1 cellular context compared by ENCODE assay signal in the genomic region with DNA sequence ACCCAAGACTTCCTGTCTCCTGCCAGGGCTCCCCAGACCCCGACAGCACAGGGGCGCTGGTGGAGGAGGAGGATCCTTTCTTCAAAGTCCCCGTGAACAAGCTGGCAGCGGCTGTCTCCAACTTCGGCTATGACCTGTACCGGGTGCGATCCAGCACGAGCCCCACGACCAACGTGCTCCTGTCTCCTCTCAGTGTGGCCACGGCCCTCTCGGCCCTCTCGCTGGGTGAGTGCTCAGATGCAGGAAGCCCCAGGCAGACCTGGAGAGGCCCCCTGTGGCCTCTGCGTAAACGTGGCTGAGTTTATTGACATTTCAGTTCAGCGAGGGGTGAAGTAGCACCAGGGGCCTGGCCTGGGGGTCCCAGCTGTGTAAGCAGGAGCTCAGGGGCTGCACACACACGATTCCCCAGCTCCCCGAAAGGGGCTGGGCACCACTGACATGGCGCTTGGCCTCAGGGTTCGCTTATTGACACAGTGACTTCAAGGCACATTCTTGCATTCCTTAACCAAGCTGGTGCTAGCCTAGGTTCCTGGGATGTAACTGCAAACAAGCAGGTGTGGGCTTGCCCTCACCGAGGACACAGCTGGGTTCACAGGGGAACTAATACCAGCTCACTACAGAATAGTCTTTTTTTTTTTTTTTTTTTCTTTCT.
TF ChIP-seq lines count a peak whose summit lies in the region.

No MANE protein-coding gene starts in this region.

TF ChIP-seq in H1, 55 proteins besides CTCF, POLR2A, EP300 and RAD21:
- TF ChIP-seq CHD2 (IDR thresholded peaks at IDR 0.05; ENCODE audit: low read length) (no peak), TEAD4 (IDR thresholded peaks at IDR 0.05; ENCODE audit: low read depth, low read length) (peak; percentile 87)
